ENCODE assay signal across 15 cellular contexts in the genomic region with DNA sequence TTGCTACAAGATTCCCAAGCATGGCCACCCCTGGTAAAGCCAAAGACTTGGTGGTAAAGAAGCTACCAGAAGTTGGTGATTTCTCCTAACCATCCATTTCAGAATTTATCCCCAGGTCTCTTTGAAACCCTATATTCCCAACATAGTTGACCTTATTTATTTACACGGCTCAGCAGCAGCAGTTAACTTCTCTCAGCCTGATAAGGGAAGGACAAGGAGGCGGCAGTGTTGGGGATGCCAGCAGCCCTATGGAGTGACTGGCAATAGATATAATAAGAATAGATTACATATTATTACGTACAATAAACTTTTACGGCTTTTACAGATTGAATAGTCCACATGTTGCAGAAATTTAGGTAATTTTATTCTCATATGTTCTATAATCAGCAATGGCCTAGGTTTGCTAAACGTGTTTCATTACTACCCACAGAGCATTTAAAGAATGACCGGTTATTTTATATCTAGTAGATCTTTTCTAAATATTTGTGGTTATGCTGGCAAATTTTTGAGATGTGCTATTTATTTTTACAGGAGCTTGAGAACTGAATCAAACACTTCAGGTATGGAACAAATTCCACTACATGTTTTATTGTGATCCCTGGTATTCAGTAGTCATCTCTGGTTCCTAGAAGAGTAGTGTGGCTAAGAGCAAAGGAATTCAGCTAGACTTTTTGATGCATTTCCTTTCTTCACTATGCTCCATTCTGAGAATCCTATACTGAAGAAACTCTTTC. TPM values are rescaled to one million over a fixed set of nuclear protein-coding genes. Genes with fewer than 3 reads are reported as not detected.
DNase-seq lines count a peak whose midpoint lies in the region; ATAC-seq and TF ChIP-seq lines count a peak whose summit lies in the region.
"Had no signal": no experiment of that assay in that cellular context is flagged by ENCODE, and none has a peak within 500 bp of the region (broad histone marks: within the 10 kb centered on the region; RNA-seq: fewer than 3 reads in every experiment).

No MANE protein-coding gene starts in this region.

- H3K4me3 ChIP-seq in upper lobe of right lung, result no peak overlapping the region
- H3K4me3 ChIP-seq: Peyer's patch, tibial artery had no signal

- intact Hi-C loops in upper lobe of right lung (cut with DNase I), result no loop called here

- no peaks in the 10 kb centered on the region for H3K27me3 ChIP-seq in foreskin keratinocyte
- no peaks in the 10 kb centered on the region for H3K27me3 ChIP-seq in upper lobe of right lung
- H3K27me3 ChIP-seq: Peyer's patch, tibial artery had no signal

- no peaks in the 10 kb centered on the region for H3K4me1 Mint-ChIP-seq in stimulated activated effector memory CD8-positive, alpha-beta T cell treated with anti-CD3 and anti-CD28 coated beads, Interleukin-12 subunit alpha, Interleukin-12 subunit beta, amount 100 ng/mL, for 72 hours

- TF ChIP-seq CTCF in foreskin keratinocyte (conservative IDR thresholded peaks at IDR 0.05) (no peak), upper lobe of right lung (IDR thresholded peaks at IDR 0.05) (no peak)

- H3K36me3 Mint-ChIP-seq in stimulated activated effector memory CD8-positive, alpha-beta T cell treated with anti-CD3 and anti-CD28 coated beads, Interleukin-12 subunit alpha, Interleukin-12 subunit beta, amount 100 ng/mL, for 72 hours, result no peaks in the 10 kb centered on the region

- H3K27ac Mint-ChIP-seq in stimulated activated effector memory CD8-positive, alpha-beta T cell treated with anti-CD3 and anti-CD28 coated beads, Interleukin-12 subunit alpha, Interleukin-12 subunit beta, amount 100 ng/mL, for 72 hours, result no peak overlapping the region

- H3K4me3 Mint-ChIP-seq in stimulated activated effector memory CD8-positive, alpha-beta T cell treated with anti-CD3 and anti-CD28 coated beads, Interleukin-12 subunit alpha, Interleukin-12 subunit beta, amount 100 ng/mL, for 72 hours, result no peak overlapping the region

- H3K27ac ChIP-seq in foreskin keratinocyte (no peak overlapping the region), upper lobe of right lung (no peak overlapping the region)
- H3K27ac ChIP-seq: 22Rv1, Peyer's patch, tibial artery had no signal

- H3K9me3 ChIP-seq in upper lobe of right lung, result no peaks in the 10 kb centered on the region
- H3K9me3 ChIP-seq: Peyer's patch, tibial artery had no signal

- DNase-seq in SIG-M5 treated with dmso at 0.1 percent for 504 hours (lab: John Stamatoyannopoulos, UW; ENCODE audit: unreplicated experiment), result peak; percentile 6
- DNase-seq in SIG-M5 (lab: John Stamatoyannopoulos, UW), result no peak
- DNase-seq in SW480 (ENCODE audit: low spot score), result peak; percentile 78
- DNase-seq in foreskin keratinocyte, result peak; percentile 77 to 92
- no peak for DNase-seq in upper lobe of right lung
- DNase-seq in stimulated activated effector memory CD8-positive, alpha-beta T cell treated with anti-CD3 and anti-CD28 coated beads, Interleukin-12 subunit alpha, Interleukin-12 subunit beta, amount 100 ng/mL, for 72 hours (ENCODE audit: low spot score in 2 of 2), result no peak
- DNase-seq: aorta, DMS153, tibial artery had no signal

- H3K4me1 ChIP-seq in foreskin keratinocyte, result peaks cover 3% of the 10 kb centered on the region
- no peaks in the 10 kb centered on the region for H3K4me1 ChIP-seq in upper lobe of right lung
- H3K4me1 ChIP-seq: tibial artery had no signal

- ATAC-seq in foreskin keratinocyte, result peak; percentile 61
- peak; percentile 77 for ATAC-seq in upper lobe of right lung
- no peak for ATAC-seq in stimulated activated effector memory CD8-positive, alpha-beta T cell treated with anti-CD3 and anti-CD28 coated beads, Interleukin-12 subunit alpha, Interleukin-12 subunit beta, amount 100 ng/mL, for 72 hours
- ATAC-seq in GM21360 (IDR thresholded peaks at IDR 0.05; ENCODE audit: unreplicated experiment), result no peak
- no peak for ATAC-seq in GM19351 (IDR thresholded peaks at IDR 0.05; ENCODE audit: unreplicated experiment)
- ATAC-seq: sciatic nerve had no signal

- H3K9me3 Mint-ChIP-seq in stimulated activated effector memory CD8-positive, alpha-beta T cell treated with anti-CD3 and anti-CD28 coated beads, Interleukin-12 subunit alpha, Interleukin-12 subunit beta, amount 100 ng/mL, for 72 hours, result no peaks in the 10 kb centered on the region

- H3K36me3 ChIP-seq in upper lobe of right lung, result no peaks in the 10 kb centered on the region
- H3K36me3 ChIP-seq: Peyer's patch, tibial artery had no signal

RNA-seq across cellular contexts. Expression of a gene that starts 19.8 kb away (rescaled TPM):
- total RNA-seq in foreskin keratinocyte (24.2 and 32.4 TPM in 2 replicates), upper lobe of right lung (35.5 TPM)
- 6.7 and 10.1 TPM in 2 replicates for polyA plus RNA-seq in foreskin keratinocyte

RNA-seq across cellular contexts. Expression of a gene that starts 32.2 kb away (rescaled TPM):
- total RNA-seq in foreskin keratinocyte (0.37 TPM in 1 of 2 replicates, not detected in the other), upper lobe of right lung (0.29 TPM)
- 0.07 and 0.09 TPM in 2 replicates for polyA plus RNA-seq in foreskin keratinocyte
- total RNA-seq: myocyte, sciatic nerve had no signal

Comparison
In these comparisons a context has a peak if more than half of its experiments do, and no peak if none do; other contexts are left out.
1. DNase-seq: peak in SIG-M5 treated with dmso at 0.1 percent for 504 hours (single experiment), SW480 (single experiment) and foreskin keratinocyte (2 of 2); none in SIG-M5 (single experiment), upper lobe of right lung (single experiment) and stimulated activated effector memory CD8-positive, alpha-beta T cell treated with anti-CD3 and anti-CD28 coated beads, Interleukin-12 subunit alpha, Interleukin-12 subunit beta, amount 100 ng/mL, for 72 hours (0 of 2).
2. ATAC-seq: peak in foreskin keratinocyte (single experiment) and upper lobe of right lung (single experiment); none in stimulated activated effector memory CD8-positive, alpha-beta T cell treated with anti-CD3 and anti-CD28 coated beads, Interleukin-12 subunit alpha, Interleukin-12 subunit beta, amount 100 ng/mL, for 72 hours (single experiment), GM21360 (single experiment) and GM19351 (single experiment).